Comparison of ENCODE assay signal across 24 cellular contexts in genomic region chr17:49522329-49522890, GRCh38. TPM values are rescaled to one million over a fixed set of nuclear protein-coding genes. Genes with fewer than 3 reads are reported as not detected.
DNase-seq lines count a peak whose midpoint lies in the region; ATAC-seq and TF ChIP-seq lines count a peak whose summit lies in the region.
"Had no signal": no experiment of that assay in that cellular context is flagged by ENCODE, and none has a peak within 500 bp of the region (broad histone marks: within the 10 kb centered on the region; RNA-seq: fewer than 3 reads in every experiment).

No MANE protein-coding gene starts in this region.

- H4K20me1 ChIP-seq in BLaER1, result no peaks in the 10 kb centered on the region
- H4K20me1 ChIP-seq in osteoblast (ENCODE audit: insufficient read depth, low read length), result no peaks in the 10 kb centered on the region

- ATAC-seq in HG03354 (IDR thresholded peaks at IDR 0.05; ENCODE audit: poor library complexity, severe bottlenecking, unreplicated experiment) (no peak), GM18517 (IDR thresholded peaks at IDR 0.05; ENCODE audit: unreplicated experiment) (no peak)
- ATAC-seq: gastroesophageal sphincter; right cardiac atrium; stimulated activated naive CD8-positive, alpha-beta T cell treated with anti-CD3 and anti-CD28 coated beads, Interleukin-15, amount 100 ng/mL, for 72 hours had no signal

- peak; percentile 29 for DNase-seq in D341Med (ENCODE audit: low spot score)
- peak; percentile 66 for DNase-seq in coronary artery (ENCODE audit: low spot score)
- DNase-seq in osteoblast (ENCODE audit: insufficient read length, low spot score, missing footprints), result peak; percentile 51
- no peak for DNase-seq in HCEC 1CT
- DNase-seq: activated CD4-positive, alpha-beta T cell treated with anti-CD3 and anti-CD28 coated beads, Interleukin-2, amount 50 U/mL, for 4 hours; activated CD4-positive, CD25-positive, alpha-beta regulatory T cell; activated naive CD4-positive, alpha-beta T cell treated with anti-CD3 and anti-CD28 coated beads, Interleukin-2, amount 50 U/mL, for 16 hours; amniotic stem cell; NCI-H1092 treated with DMSO at 0.1 percent for 48 hours; NCI-H187; NCI-H2171 treated with DMSO at 0.1 percent for 48 hours; NCI-H510A treated with DMSO at 0.1 percent for 48 hours; RPMI8226; stimulated activated CD4-positive, alpha-beta T cell treated with anti-CD3 and anti-CD28 coated beads, Interleukin-12 subunit alpha, Interleukin-12 subunit beta, amount 100 ng/mL, for 4 hours; stimulated activated CD4-positive, alpha-beta T cell treated with anti-CD3 and anti-CD28 coated beads, Interleukin-2, amount 100 ng/mL, for 48 hours; stimulated activated naive CD8-positive, alpha-beta T cell treated with anti-CD3 and anti-CD28 coated beads, Interleukin-15, amount 100 ng/mL, for 72 hours had no signal

- H3K4me2 ChIP-seq in BLaER1, result peak overlapping the region; percentile 28
- H3K4me2 ChIP-seq in osteoblast (ENCODE audit: insufficient read depth, low read length), result no peak overlapping the region
- H3K4me2 ChIP-seq: hepatocyte had no signal

- TF ChIP-seq CTCF in coronary artery (IDR thresholded peaks at IDR 0.05) (no peak), osteoblast (IDR thresholded peaks at IDR 0.05; ENCODE audit: extremely low read depth, low read depth, low read length) (no peak)

- no peak overlapping the region for H2AFZ ChIP-seq in osteoblast (ENCODE audit: low read length)
- H2AFZ ChIP-seq: hepatocyte had no signal

- H3K79me2 ChIP-seq in osteoblast (ENCODE audit: insufficient read depth, low read length), result no peaks in the 10 kb centered on the region
- H3K79me2 ChIP-seq: hepatocyte had no signal

- H3K9me3 ChIP-seq in BLaER1 (no peaks in the 10 kb centered on the region), osteoblast (ENCODE audit: low read depth, low read length) (no peaks in the 10 kb centered on the region)
- H3K9me3 ChIP-seq: gastroesophageal sphincter had no signal

- peaks cover 42% of the 10 kb centered on the region for H3K4me1 ChIP-seq in BLaER1
- peaks cover 2% of the 10 kb centered on the region for H3K4me1 ChIP-seq in osteoblast (ENCODE audit: insufficient read depth, low read length)
- H3K4me1 ChIP-seq: gastroesophageal sphincter had no signal

- no peak overlapping the region for H3K4me3 ChIP-seq in BLaER1
- H3K4me3 ChIP-seq in coronary artery, result no peak overlapping the region
- no peak overlapping the region for H3K4me3 ChIP-seq in osteoblast (ENCODE audit: insufficient read depth, low read length)
- H3K4me3 ChIP-seq: gastroesophageal sphincter, hepatocyte had no signal

- H3K9ac ChIP-seq in BLaER1, result no peak overlapping the region

- no peaks in the 10 kb centered on the region for H3K27me3 ChIP-seq in BLaER1
- H3K27me3 ChIP-seq in osteoblast (ENCODE audit: insufficient read depth, low read length), result peaks cover 30% of the 10 kb centered on the region
- H3K27me3 ChIP-seq: hepatocyte had no signal

- H3K36me3 ChIP-seq in BLaER1 (no peaks in the 10 kb centered on the region), osteoblast (ENCODE audit: insufficient read depth, low read length) (no peaks in the 10 kb centered on the region)
- H3K36me3 ChIP-seq: gastroesophageal sphincter had no signal

- H3K27ac ChIP-seq in BLaER1 (no peak overlapping the region), coronary artery (no peak overlapping the region), osteoblast (ENCODE audit: low read depth, low read length) (no peak overlapping the region)
- H3K27ac ChIP-seq: hepatocyte had no signal

RNA-seq across cellular contexts. Expression of gene NGFR, which starts 27.3 kb away (rescaled TPM):
- total RNA-seq in osteoblast, result under 0.01 and 0.29 TPM in 2 replicates

RNA-seq across cellular contexts. Expression of gene NXPH3, which starts 53.3 kb away (rescaled TPM):
- total RNA-seq in osteoblast, result 1.8 and 3.3 TPM in 2 replicates
- total RNA-seq: activated T-helper 1 cell treated with anti-CD3 and anti-CD28 coated beads, Interleukin-12 subunit alpha, Interleukin-12 subunit beta, Interleukin-2, Interleukin-4 antibody, amounts not matched to agents 30 ng/mL and 10 ng/mL and 1 ng/mL, durations not matched to agents 14 hours and 24 hours and 36 hours; T-helper 1 cell treated with Interleukin-12 subunit alpha and Interleukin-12 subunit beta and Interleukin-4 antibody, amounts not matched to agents 30 ng/mL and 1 ng/mL, for 36 hours had no signal
